Comparison of ENCODE assay signal across 10 cellular contexts in genomic region chr21:39612233-39613028, GRCh38. TPM values are rescaled to one million over a fixed set of nuclear protein-coding genes. Genes with fewer than 3 reads are reported as not detected.
DNase-seq lines count a peak whose midpoint lies in the region; ATAC-seq and TF ChIP-seq lines count a peak whose summit lies in the region.
"Had no signal": no experiment of that assay in that cellular context is flagged by ENCODE, and none has a peak within 500 bp of the region (broad histone marks: within the 10 kb centered on the region; RNA-seq: fewer than 3 reads in every experiment).

TSS of gene B3GALT5 (plus strand) at chr21:39612940. CDS start at chr21:39660560, 47,620 bp downstream.

- no peak for TF ChIP-seq CTCF in testis (IDR thresholded peaks at IDR 0.05)

- H3K27ac ChIP-seq in testis, result no peak within 1 kb of the TSS
- H3K27ac ChIP-seq: BLaER1 had no signal

- no peaks in the 10 kb centered on the region for H3K4me1 ChIP-seq in testis

- peak within 1 kb of the TSS; percentile 36 to 43 for H3K4me3 ChIP-seq in testis
- H3K4me3 ChIP-seq: BLaER1 had no signal

- no peak for TF ChIP-seq POLR2A in testis (IDR thresholded peaks at IDR 0.05)

- peak; percentile 2 to 55 for DNase-seq in NCI-H524 (lab: John Stamatoyannopoulos, UW)
- DNase-seq in NCI-H524 treated with DMSO at 0.1 percent for 48 hours (lab: John Stamatoyannopoulos, UW), result no peak
- DNase-seq in amniotic epithelial cell (ENCODE audit: low read depth), result peak; percentile 34
- DNase-seq in islet precursor cell, result peak; percentile 85
- DNase-seq in testis, result peak; percentile 24
- DNase-seq: stimulated activated CD4-positive, alpha-beta T cell treated with anti-CD3 and anti-CD28 coated beads, Interleukin-4, amount 100 ng/mL, for 1 hour had no signal

- intact Hi-C loops in testis (cut with DNase I; ENCODE audit: low total_unique reads), result no loop called here

- 3 to 6% methylated on average over 21 to 46 of the region's 62 CpGs for WGBS in testis, 2 donors

- no peaks in the 10 kb centered on the region for H3K9me3 ChIP-seq in testis

- no peaks in the 10 kb centered on the region for H3K27me3 ChIP-seq in testis
- H3K27me3 ChIP-seq: BLaER1 had no signal

- no peak for ATAC-seq in HG02970 (IDR thresholded peaks at IDR 0.05; ENCODE audit: low FRiP score, unreplicated experiment)
- ATAC-seq in HG02870 (IDR thresholded peaks at IDR 0.05; ENCODE audit: unreplicated experiment), result no peak
- ATAC-seq in HG02884 (IDR thresholded peaks at IDR 0.05; ENCODE audit: unreplicated experiment), result no peak

- no peaks in the 10 kb centered on the region for H3K36me3 ChIP-seq in testis (ENCODE audit: low read depth, missing control alignments)
- H3K36me3 ChIP-seq: BLaER1 had no signal

RNA-seq across cellular contexts. Expression of gene B3GALT5, which starts in this region (rescaled TPM):
- total RNA-seq in testis, result 1 to 10 TPM; 2.7 to 2.8 TPM
- polyA plus RNA-seq in testis (ENCODE audit: insufficient read depth, low read depth, low replicate concordance), result 1.0 TPM
